ENCODE assay signal across 18 cellular contexts in genomic region chr3:73419993-73420392, GRCh38.
DNase-seq lines count a peak whose midpoint lies in the region; ATAC-seq and TF ChIP-seq lines count a peak whose summit lies in the region.
"Had no signal": no experiment of that assay in that cellular context is flagged by ENCODE, and none has a peak within 500 bp of the region (broad histone marks: within the 10 kb centered on the region; RNA-seq: fewer than 3 reads in every experiment).

No MANE protein-coding gene starts in this region.

- no peak overlapping the region for H3K23ac ChIP-seq in mesendoderm (ENCODE audit: low read length)

- H2AK5ac ChIP-seq in mesendoderm (ENCODE audit: low read length), result no peak overlapping the region

- no peak for TF ChIP-seq POLR2A in transverse colon (IDR thresholded peaks at IDR 0.05)

- POLR2A ChIA-PET in SK-N-SH (lab: Yijun Ruan, JAX), result no interaction called here

- H3K27ac ChIP-seq in SK-N-SH (ENCODE audit: low read depth in 2 of 2, low read length in 1 of 2) (peak overlapping the region; percentile 22 to 61; a peak in 3 of 4 replicates), esophagus (ENCODE audit: low read depth in 2 of 2, low read length in 1 of 2) (peak overlapping the region; percentile 45 to 68), muscle layer of colon (ENCODE audit: low read depth, low read length) (peak overlapping the region; percentile 86), transverse colon (peak overlapping the region; percentile 56 to 81 (median 70)), mesendoderm (ENCODE audit: low read depth, low read length) (no peak overlapping the region)
- H3K27ac ChIP-seq: WERI-Rb-1 had no signal

- no peak overlapping the region for H2AFZ ChIP-seq in SK-N-SH (ENCODE audit: low read depth)

- intact Hi-C loops in transverse colon (cut with DNase I; ENCODE audit: low total_unique reads), result loop anchor here (10.0 kb wide), 1 partner anchor 205 kb away; the partner anchor contains the start of gene PDZRN3

- H3K9me2 ChIP-seq in SK-N-SH, result no peaks in the 10 kb centered on the region

- H3K79me1 ChIP-seq in mesendoderm (ENCODE audit: low read length), result no peaks in the 10 kb centered on the region

- 65% methylated on average over 2 of the region's 3 CpGs for WGBS in SK-N-SH (ENCODE audit: low lambda C conversion rate)
- WGBS in esophagus, 2 donors, result 78 to 88% methylated on average over 3 of the region's 3 CpGs
- 79 to 88% methylated on average over 3 of the region's 3 CpGs for WGBS in transverse colon (ENCODE audit: low coverage in 1 of 2), 2 donors
- WGBS in mesendoderm (ENCODE audit: extremely low coverage, insufficient coverage, low lambda C conversion rate), result no CpG with 5 or more reads among the region's 3 CpGs

- H3K79me2 ChIP-seq in SK-N-SH (ENCODE audit: insufficient read depth) (peaks cover 45% of the 10 kb centered on the region), mesendoderm (ENCODE audit: control insufficient read depth, insufficient read depth, low read length) (no peaks in the 10 kb centered on the region)

- DNase-seq in SK-N-SH, result no peak
- DNase-seq in transverse colon, result no peak
- no peak for DNase-seq in hypothalamus (lab: John Stamatoyannopoulos, UW)
- DNase-seq in mesendoderm, result no peak
- DNase-seq: activated CD4-positive, alpha-beta memory T cell treated with anti-CD3 and anti-CD28 coated beads for 36 hours; activated naive CD4-positive, alpha-beta T cell treated with anti-CD3 and anti-CD28 coated beads, Interleukin-2, amount 50 U/mL, for 16 hours; activated T-cell treated with anti-CD3 and anti-CD28 coated beads, Interleukin-2, amount 50 U/mL, for 24 hours; BE2C; NCI-H69; nephron progenitor cell; SHP77; WERI-Rb-1 had no signal

- H4K20me1 ChIP-seq in SK-N-SH (ENCODE audit: insufficient read depth), result peaks cover 42% of the 10 kb centered on the region; the same call in 1 of the 2 replicates

- H3K9ac ChIP-seq in SK-N-SH (no peak overlapping the region), muscle layer of colon (ENCODE audit: low read length) (no peak overlapping the region), mesendoderm (ENCODE audit: low read length) (no peak overlapping the region)

- no peak overlapping the region for H3K4ac ChIP-seq in mesendoderm (ENCODE audit: low read depth, low read length)

- TF ChIP-seq RAD21 in SK-N-SH (IDR thresholded peaks at IDR 0.05; ENCODE audit: low read length), result no peak

- H3K18ac ChIP-seq in mesendoderm (ENCODE audit: low read length), result no peak overlapping the region

- H3K36me3 ChIP-seq in SK-N-SH (replicated peaks in 1 of 2; ENCODE audit: control insufficient read depth in 1 of 2, insufficient read depth in 2 of 2, low read length in 1 of 2) (peaks cover 0 to 8% of the 10 kb centered on the region in 2 experiments), esophagus (ENCODE audit: control insufficient read depth in 2 of 2, insufficient read depth in 2 of 2, low read length in 1 of 2) (no peaks in the 10 kb centered on the region), muscle layer of colon (ENCODE audit: insufficient read depth, low read length) (no peaks in the 10 kb centered on the region), transverse colon (no peaks in the 10 kb centered on the region), mesendoderm (ENCODE audit: control insufficient read depth, insufficient read depth, low read length) (no peaks in the 10 kb centered on the region)
- H3K36me3 ChIP-seq: BE2C, WERI-Rb-1 had no signal

- TF ChIP-seq EP300 in SK-N-SH (IDR thresholded peaks at IDR 0.05; ENCODE audit: borderline replicate concordance in 1 of 2, low read depth in 1 of 2, low read length in 1 of 2), result no peak
- TF ChIP-seq EP300 in transverse colon (IDR thresholded peaks at IDR 0.05; ENCODE audit: low read depth), result no peak

- ATAC-seq in HG03378 (IDR thresholded peaks at IDR 0.05; ENCODE audit: unreplicated experiment) (no peak), GM19035 (IDR thresholded peaks at IDR 0.05; ENCODE audit: unreplicated experiment) (no peak)
- ATAC-seq: HCT116; stimulated activated effector memory CD8-positive, alpha-beta T cell treated with anti-CD3 and anti-CD28 coated beads, Interleukin-12 subunit alpha, Interleukin-12 subunit beta, amount 100 ng/mL, for 72 hours had no signal

- no peak overlapping the region for H2BK15ac ChIP-seq in mesendoderm (replicated peaks; ENCODE audit: low read depth)

- no peak overlapping the region for H4K5ac ChIP-seq in mesendoderm (ENCODE audit: low read length)

- H3K27me3 ChIP-seq in SK-N-SH (ENCODE audit: insufficient read depth) (no peaks in the 10 kb centered on the region), esophagus (ENCODE audit: control insufficient read depth in 1 of 2, insufficient read depth in 2 of 2, low read length in 2 of 2) (no peaks in the 10 kb centered on the region), muscle layer of colon (ENCODE audit: control insufficient read depth in 1 of 2, insufficient read depth in 2 of 2, low read length in 2 of 2) (no peaks in the 10 kb centered on the region), transverse colon (no peaks in the 10 kb centered on the region), mesendoderm (ENCODE audit: insufficient read depth, low read length, poor library complexity) (no peaks in the 10 kb centered on the region)
- H3K27me3 ChIP-seq: BE2C had no signal

- in situ Hi-C loops in transverse colon (cut with MboI; ENCODE audit: low pct_ligation_motif_present in 1 of 4, low pct_unique_long_range_greater_than_20kb in 1 of 4, low sequenced_read_pairs in 3 of 4), result no loop called here

- no peak overlapping the region for H2BK120ac ChIP-seq in mesendoderm (ENCODE audit: low read depth, low read length)

- H3K4me3 ChIP-seq in SK-N-SH (ENCODE audit: low read depth in 2 of 2, low read length in 1 of 2) (no peak overlapping the region), esophagus (ENCODE audit: low read depth in 1 of 2, low read length in 2 of 2) (no peak overlapping the region), muscle layer of colon (ENCODE audit: low read depth in 1 of 2, low read length in 2 of 2) (no peak overlapping the region), transverse colon (no peak overlapping the region), mesendoderm (ENCODE audit: low read length) (no peak overlapping the region)

- peak overlapping the region; percentile 11; the same call in 1 of the 2 replicates for H3K4me2 ChIP-seq in SK-N-SH
- H3K4me2 ChIP-seq in mesendoderm (ENCODE audit: low read length), result no peak overlapping the region

- H3K56ac ChIP-seq in mesendoderm (ENCODE audit: low read length), result no peak overlapping the region

- no peak overlapping the region for H4K8ac ChIP-seq in mesendoderm (ENCODE audit: low read depth, low read length)

- TF ChIP-seq CTCF in SK-N-SH (IDR thresholded peaks at IDR 0.05) (no peak), transverse colon (IDR thresholded peaks at IDR 0.05) (no peak)

- H2BK5ac ChIP-seq in mesendoderm (ENCODE audit: low read length), result no peak overlapping the region

- CTCF ChIA-PET in SK-N-SH (lab: Yijun Ruan, JAX), result interaction anchor here (1.2 to 1.8 kb wide), 3 partner anchors 12 to 83 kb away, joined by 3 to 10 read pairs (median 6); no protein-coding TSS in a partner anchor

- H3F3A ChIP-seq in SK-N-SH (replicated peaks; ENCODE audit: insufficient read depth), result peaks cover 14% of the 10 kb centered on the region

- no peaks in the 10 kb centered on the region for H3K9me3 ChIP-seq in SK-N-SH
- H3K9me3 ChIP-seq in esophagus (ENCODE audit: control insufficient read depth in 2 of 2, insufficient read depth in 1 of 2, low read depth in 1 of 2, low read length in 1 of 2), result no peaks in the 10 kb centered on the region
- H3K9me3 ChIP-seq in muscle layer of colon (ENCODE audit: low read length), result no peaks in the 10 kb centered on the region
- no peaks in the 10 kb centered on the region for H3K9me3 ChIP-seq in transverse colon
- H3K9me3 ChIP-seq: BE2C had no signal

- H3K4me1 ChIP-seq in SK-N-SH (ENCODE audit: control insufficient read depth in 1 of 2, insufficient read depth in 2 of 2, low read depth in 1 of 2, low read length in 1 of 2), result peaks cover 0 to 32% of the 10 kb centered on the region in 2 experiments; a peak in 2 of 4 replicates
- peaks cover 0 to 4% of the 10 kb centered on the region in 2 donors for H3K4me1 ChIP-seq in esophagus (ENCODE audit: control insufficient read depth in 2 of 2, insufficient read depth in 2 of 2, low read length in 1 of 2)
- H3K4me1 ChIP-seq in muscle layer of colon (ENCODE audit: insufficient read depth, low read length), result peaks cover 59% of the 10 kb centered on the region
- peaks cover 6 to 34% (median 13%) of the 10 kb centered on the region in 4 donors for H3K4me1 ChIP-seq in transverse colon
- H3K4me1 ChIP-seq in mesendoderm (ENCODE audit: control insufficient read depth, low read depth, low read length), result no peaks in the 10 kb centered on the region
- H3K4me1 ChIP-seq: BE2C had no signal

TF ChIP-seq in SK-N-SH, 30 proteins besides CTCF, POLR2A, EP300 and RAD21 (continues in another document):
- no peak for TF ChIP-seq SIN3A (IDR thresholded peaks at IDR 0.05; ENCODE audit: borderline replicate concordance, low read depth, low read length)
- no peak for TF ChIP-seq RXRA (IDR thresholded peaks at IDR 0.05; ENCODE audit: borderline replicate concordance, low read depth)
- TF ChIP-seq USF2 (IDR thresholded peaks at IDR 0.05; ENCODE audit: borderline replicate concordance, low read depth, low read length), result no peak
- TF ChIP-seq NRF1 (IDR thresholded peaks at IDR 0.05; ENCODE audit: low read depth, low read length), result no peak
- no peak for TF ChIP-seq PBX3 (IDR thresholded peaks at IDR 0.05)
